Comparison of ENCODE assay signal across 1 cellular context in genomic region chr22:37906364-37907008, GRCh38.
A peak's percentile ranks its signal among the peaks of the same experiment; 100 is the strongest.
TF ChIP-seq lines count a peak whose summit lies in the region.

No MANE protein-coding gene starts in this region.

TF ChIP-seq in K562, 482 proteins besides CTCF, POLR2A, EP300 and RAD21 (continues in another document):
- TF ChIP-seq CREB3 (tag; conservative IDR thresholded peaks at IDR 0.05; ENCODE audit: low read depth) (no peak), ERF (CRISPR knock-in tag; IDR thresholded peaks at IDR 0.05) (no peak), VEZF1 (CRISPR knock-in tag; IDR thresholded peaks at IDR 0.05) (peak; percentile 46; the same call in 1 of the 2 replicates), GABPB1 (CRISPR knock-in tag; IDR thresholded peaks at IDR 0.05) (0 out of 2 replicates have a peak, but pooled peaks have one; percentile 24), ZNF316 (IDR thresholded peaks at IDR 0.05) (no peak), PCBP1 (IDR thresholded peaks at IDR 0.05; ENCODE audit: low read depth, low read length, poor library complexity, severe bottlenecking) (no peak), ZNF609 (CRISPR knock-in tag; IDR thresholded peaks at IDR 0.05; ENCODE audit: borderline replicate concordance) (no peak), SMARCA4 (IDR thresholded peaks at IDR 0.05) (no peak), NFXL1 (CRISPR knock-in tag; IDR thresholded peaks at IDR 0.05) (no peak), ZNF444 (CRISPR knock-in tag; IDR thresholded peaks at IDR 0.05) (no peak), TCF3 (CRISPR knock-in tag; IDR thresholded peaks at IDR 0.05) (no peak), ELF1 (tag; IDR thresholded peaks at IDR 0.05) (peak; percentile 37; the same call in 1 of the 2 replicates), BDP1 (IDR thresholded peaks at IDR 0.05; ENCODE audit: insufficient read depth, insufficient read length) (no peak), SIN3A (IDR thresholded peaks at IDR 0.05; ENCODE audit: borderline replicate concordance in 2 of 2, control insufficient read depth in 1 of 2, low read depth in 2 of 2, low read length in 2 of 2) (peak in 1 of 2 experiments; percentile 51; a peak in 1 of 4 replicates), ZNF740 (CRISPR knock-in tag; IDR thresholded peaks at IDR 0.05) (peak; percentile 61; the same call in 1 of the 2 replicates), ZNF740 (tag; IDR thresholded peaks at IDR 0.05) (no peak), MXD1 (CRISPR knock-in tag; IDR thresholded peaks at IDR 0.05; ENCODE audit: borderline replicate concordance, poor library complexity, severe bottlenecking) (no peak), PKNOX1 (IDR thresholded peaks at IDR 0.05) (no peak), SNRNP70 (optimal IDR thresholded peaks at IDR 0.05; ENCODE audit: low read depth, low read length) (no peak), SMARCB1 (IDR thresholded peaks at IDR 0.05; ENCODE audit: insufficient read length, low read depth) (no peak), NEUROD1 (IDR thresholded peaks at IDR 0.05; ENCODE audit: borderline replicate concordance, low read depth, low read length, partially characterized antibody) (no peak), KAT2B (IDR thresholded peaks at IDR 0.05; ENCODE audit: low read depth, low read length) (no peak), CCNT2 (IDR thresholded peaks at IDR 0.05; ENCODE audit: borderline replicate concordance, extremely low read depth, insufficient read length, low read depth, low read length) (peak; percentile 15), KDM5B (IDR thresholded peaks at IDR 0.05; ENCODE audit: insufficient replicate concordance, low read depth, low read length) (no peak), ZNF639 (CRISPR knock-in tag; conservative IDR thresholded peaks at IDR 0.05 in 1 of 2, IDR thresholded peaks at IDR 0.05 in 1 of 2) (peak in 1 of 2 experiments; percentile 61; a peak in 1 of 4 replicates), MEIS2 (IDR thresholded peaks at IDR 0.05; ENCODE audit: partially characterized antibody) (no peak), MAZ (CRISPR knock-in tag; conservative IDR thresholded peaks at IDR 0.05 in 1 of 2, IDR thresholded peaks at IDR 0.05 in 1 of 2) (no peak), NR2C2 (CRISPR knock-in tag; IDR thresholded peaks at IDR 0.05) (no peak), NR2C2 (tag; IDR thresholded peaks at IDR 0.05) (0 out of 2 replicates have a peak, but pooled peaks have one; percentile 29), PHTF2 (CRISPR knock-in tag; IDR thresholded peaks at IDR 0.05) (no peak), GABPA (tag; conservative IDR thresholded peaks at IDR 0.05; ENCODE audit: low read depth) (peak; percentile 59), FOXA1 (IDR thresholded peaks at IDR 0.05; ENCODE audit: borderline replicate concordance) (no peak), SMC3 (conservative IDR thresholded peaks at IDR 0.05; ENCODE audit: insufficient read depth, low read depth, low read length) (no peak), ZBTB7A (IDR thresholded peaks at IDR 0.05; ENCODE audit: borderline replicate concordance, control insufficient read depth, low read depth, low read length) (peak; percentile 57; the same call in 1 of the 2 replicates), FOXJ3 (CRISPR knock-in tag; IDR thresholded peaks at IDR 0.05) (no peak), PHF8 (IDR thresholded peaks at IDR 0.05; ENCODE audit: borderline replicate concordance, low read length) (peak; percentile 66; the same call in 1 of the 2 replicates), ZNF212 (CRISPR knock-in tag; IDR thresholded peaks at IDR 0.05) (no peak), CHAMP1 (IDR thresholded peaks at IDR 0.05) (no peak), ZBTB49 (CRISPR knock-in tag; IDR thresholded peaks at IDR 0.05; ENCODE audit: borderline replicate concordance) (no peak), THRAP3 (IDR thresholded peaks at IDR 0.05; ENCODE audit: borderline replicate concordance) (no peak), SMAD1 (IDR thresholded peaks at IDR 0.05; ENCODE audit: low read depth, low read length, partially characterized antibody) (no peak), ZBTB26 (CRISPR knock-in tag; IDR thresholded peaks at IDR 0.05) (no peak), NR4A1 (CRISPR knock-in tag; IDR thresholded peaks at IDR 0.05) (no peak), NR4A1 (tag; IDR thresholded peaks at IDR 0.05) (no peak), ZNF133 (CRISPR knock-in tag; IDR thresholded peaks at IDR 0.05) (no peak), DIDO1 (tag; IDR thresholded peaks at IDR 0.05; ENCODE audit: low read depth) (no peak), RBM22 (IDR thresholded peaks at IDR 0.05; ENCODE audit: low read depth, low read length, poor library complexity, severe bottlenecking) (no peak)
